Comparison of ENCODE assay signal across 9 cellular contexts in genomic region chr2:177241771-177242135, GRCh38. TPM values are rescaled to one million over a fixed set of nuclear protein-coding genes. Genes with fewer than 3 reads are reported as not detected.
DNase-seq lines count a peak whose midpoint lies in the region; FAIRE-seq and TF ChIP-seq lines count a peak whose summit lies in the region.
"Had no signal": no experiment of that assay in that cellular context is flagged by ENCODE, and none has a peak within 500 bp of the region (broad histone marks: within the 10 kb centered on the region; RNA-seq: fewer than 3 reads in every experiment).

No MANE protein-coding gene starts in this region.

- H3K4me3 Mint-ChIP-seq in activated CD4-positive, alpha-beta memory T cell treated with anti-CD3 and anti-CD28 coated beads, Interleukin-2, amount 10 ng/mL, durations not matched to agents 7 days and 5 days = no peak overlapping the region

- no peaks in the 10 kb centered on the region for H3K9me3 Mint-ChIP-seq in activated CD4-positive, alpha-beta memory T cell treated with anti-CD3 and anti-CD28 coated beads, Interleukin-2, amount 10 ng/mL, durations not matched to agents 7 days and 5 days

- H3K36me3 Mint-ChIP-seq in activated CD4-positive, alpha-beta memory T cell treated with anti-CD3 and anti-CD28 coated beads, Interleukin-2, amount 10 ng/mL, durations not matched to agents 7 days and 5 days (ENCODE audit: low read depth) = peaks cover 40% of the 10 kb centered on the region

- no peak for FAIRE-seq in small intestine (lab: Jason Lieb, UNC)

- peaks cover 17 to 46% of the 10 kb centered on the region in 2 donors for H3K4me1 ChIP-seq in small intestine (ENCODE audit: control insufficient read depth in 2 of 2, insufficient read depth in 1 of 2, low read depth in 1 of 2, low read length in 1 of 2)

- peak overlapping the region; percentile 24 to 28 for H3K4me3 ChIP-seq in foreskin fibroblast (ENCODE audit: low read depth in 1 of 2, low read length in 2 of 2)
- no peak overlapping the region for H3K4me3 ChIP-seq in small intestine (ENCODE audit: low read depth in 1 of 2, low read length in 2 of 2)
- H3K4me3 ChIP-seq: mucosa of descending colon had no signal

- CTCF ChIA-PET in activated CD4-positive, alpha-beta memory T cell treated with anti-CD3 and anti-CD28 coated beads, Interleukin-2, amount 10 ng/mL, durations not matched to agents 7 days and 5 days (lab: Charles Lee) = interaction anchor here (0.8 to 4.3 kb wide), 3 partner anchors 10 to 77 kb away, joined by 3 to 57 read pairs (median 6); partner anchors contain the start of gene NFE2L2

- peak; percentile 72 for DNase-seq in HCEC 1CT
- DNase-seq in activated CD4-positive, alpha-beta memory T cell treated with anti-CD3 and anti-CD28 coated beads, Interleukin-2, amount 10 ng/mL, durations not matched to agents 7 days and 5 days = no peak
- no peak for DNase-seq in foreskin fibroblast
- no peak for DNase-seq in small intestine
- DNase-seq in HuH-7.5 (ENCODE audit: low spot score) = no peak
- DNase-seq in NCI-H345 (lab: John Stamatoyannopoulos, UW) = no peak
- no peak for DNase-seq in NCI-H2107 treated with DMSO at 0.1 percent for 48 hours (lab: John Stamatoyannopoulos, UW; ENCODE audit: unreplicated experiment)
- no peak for DNase-seq in head of caudate nucleus
- DNase-seq: mucosa of descending colon had no signal

- no peaks in the 10 kb centered on the region for H3K27me3 ChIP-seq in small intestine (ENCODE audit: control insufficient read depth in 2 of 2, insufficient read depth in 2 of 2, low read length in 2 of 2)

- POLR2A ChIA-PET in activated CD4-positive, alpha-beta memory T cell treated with anti-CD3 and anti-CD28 coated beads, Interleukin-2, amount 10 ng/mL, durations not matched to agents 7 days and 5 days (lab: Charles Lee) = interaction anchor here (1.6 to 7.4 kb wide), 7 partner anchors 10 to 47 kb away, joined by 4 to 142 read pairs (median 27); partner anchors contain the start of genes HNRNPA3 and NFE2L2

- no peaks in the 10 kb centered on the region for H3K9me3 ChIP-seq in small intestine (ENCODE audit: control insufficient read depth, low read depth)
- H3K9me3 ChIP-seq: mucosa of descending colon had no signal

- peak overlapping the region; percentile 84 for H3K27ac Mint-ChIP-seq in activated CD4-positive, alpha-beta memory T cell treated with anti-CD3 and anti-CD28 coated beads, Interleukin-2, amount 10 ng/mL, durations not matched to agents 7 days and 5 days

- TF ChIP-seq CTCF in foreskin fibroblast (IDR thresholded peaks at IDR 0.05; ENCODE audit: low read depth, low read length) = no peak

- no peaks in the 10 kb centered on the region for H3K27me3 Mint-ChIP-seq in activated CD4-positive, alpha-beta memory T cell treated with anti-CD3 and anti-CD28 coated beads, Interleukin-2, amount 10 ng/mL, durations not matched to agents 7 days and 5 days

- peaks cover 80% of the 10 kb centered on the region for H3K4me1 Mint-ChIP-seq in activated CD4-positive, alpha-beta memory T cell treated with anti-CD3 and anti-CD28 coated beads, Interleukin-2, amount 10 ng/mL, durations not matched to agents 7 days and 5 days

- H3K27ac ChIP-seq in small intestine (ENCODE audit: low read depth in 1 of 2, low read length in 1 of 2) = peak overlapping the region; percentile 27 to 85

- no peaks in the 10 kb centered on the region for H3K36me3 ChIP-seq in small intestine (ENCODE audit: control insufficient read depth in 2 of 2, insufficient read depth in 2 of 2, low read length in 2 of 2)

- WGBS in small intestine, 3 donors = 35 to 44% (median 44%) methylated on average over 1 of the region's 1 CpG

- intact Hi-C loops in head of caudate nucleus (cut with DNase I) = no loop called here

RNA-seq across cellular contexts. Expression of gene NFE2L2, which starts 22.8 kb away (rescaled TPM):
- 10 to 100 TPM; 63.2 to 63.4 TPM for total RNA-seq in activated CD4-positive, alpha-beta memory T cell treated with anti-CD3 and anti-CD28 coated beads, Interleukin-2, amount 10 ng/mL, durations not matched to agents 7 days and 5 days
- 10 to 100 TPM; 56.7 to 94.2 (median 74.0) TPM for polyA plus RNA-seq in small intestine

RNA-seq across cellular contexts. Expression of gene HNRNPA3, which starts 29.2 kb away (rescaled TPM):
- total RNA-seq in activated CD4-positive, alpha-beta memory T cell treated with anti-CD3 and anti-CD28 coated beads, Interleukin-2, amount 10 ng/mL, durations not matched to agents 7 days and 5 days = 100 to 1,000 TPM; 309 to 312 TPM
- polyA plus RNA-seq in small intestine = 100 to 1,000 TPM in 2 of 3 donors, 10 to 100 TPM in 1; 73.4 to 279 (median 101) TPM

Comparison
In these comparisons a context has a peak if more than half of its experiments do, and no peak if none do; other contexts are left out.
1. H3K4me3 ChIP-seq: peak in foreskin fibroblast (2 of 2); none in small intestine (0 of 2).